ENCODE assay signal across 15 cellular contexts in the genomic region with DNA sequence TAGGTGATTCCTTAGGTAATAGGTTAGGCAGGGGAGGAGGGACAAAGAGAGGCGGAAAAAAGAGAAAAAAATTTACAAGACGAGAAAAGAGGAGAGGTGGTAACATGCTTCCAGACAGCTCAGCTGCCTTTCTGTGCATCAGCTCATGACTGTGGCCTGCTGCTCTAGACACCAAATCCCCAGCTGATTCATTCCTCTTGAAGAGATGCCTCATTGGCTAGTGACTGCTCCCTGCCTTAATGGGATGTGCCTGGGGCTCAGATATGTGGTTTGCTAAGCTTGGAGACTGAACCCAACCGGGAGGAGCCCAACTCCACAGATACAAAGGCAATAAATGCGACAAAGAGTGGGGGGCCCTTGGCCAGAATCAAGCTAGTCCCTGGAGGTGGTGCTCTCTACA.
DNase-seq lines count a peak whose midpoint lies in the region; ATAC-seq and TF ChIP-seq lines count a peak whose summit lies in the region.
"Had no signal": no experiment of that assay in that cellular context is flagged by ENCODE, and none has a peak within 500 bp of the region (broad histone marks: within the 10 kb centered on the region; RNA-seq: fewer than 3 reads in every experiment).

No MANE protein-coding gene starts in this region.

- H3K9me3 Mint-ChIP-seq in nephron: no peaks in the 10 kb centered on the region

- H3K9me3 ChIP-seq in SJCRH30 (replicated peaks): no peaks in the 10 kb centered on the region
- H3K9me3 ChIP-seq in OCI-LY7 (ENCODE audit: low read length): no peaks in the 10 kb centered on the region
- H3K9me3 ChIP-seq: ascending aorta, prostate gland had no signal

- no peak for ATAC-seq in HG03378 (IDR thresholded peaks at IDR 0.05; ENCODE audit: unreplicated experiment)

- H3K27me3 ChIP-seq in SJCRH30: no peaks in the 10 kb centered on the region
- H3K27me3 ChIP-seq: ascending aorta had no signal

- H3K27me3 Mint-ChIP-seq in nephron (ENCODE audit: low read depth): peaks cover 5% of the 10 kb centered on the region

- H3K36me3 ChIP-seq in SJCRH30 (no peaks in the 10 kb centered on the region), OCI-LY7 (ENCODE audit: insufficient read depth, low read length) (no peaks in the 10 kb centered on the region)
- H3K36me3 ChIP-seq: ascending aorta, prostate gland had no signal

- intact Hi-C loops in OCI-LY7 (cut with micrococcal nuclease; ENCODE audit: unreplicated experiment): no loop called here

- H3K79me2 ChIP-seq in OCI-LY7 (ENCODE audit: insufficient read depth, low read depth, low read length): no peaks in the 10 kb centered on the region

- no peak overlapping the region for H2AFZ ChIP-seq in OCI-LY7 (ENCODE audit: low read length)

- H3K4me1 Mint-ChIP-seq in nephron: peaks cover 58% of the 10 kb centered on the region

- H3K27ac Mint-ChIP-seq in nephron: peak overlapping the region; percentile 68 to 74 (median 70)

- H4K20me1 ChIP-seq in OCI-LY7 (ENCODE audit: insufficient read depth, low read length): no peaks in the 10 kb centered on the region

- CTCF ChIA-PET in OCI-LY7 (lab: Charles Lee; ENCODE audit: unreplicated experiment): no interaction called here

- H3K4me1 ChIP-seq in SJCRH30: peaks cover 34% of the 10 kb centered on the region
- no peaks in the 10 kb centered on the region for H3K4me1 ChIP-seq in OCI-LY7 (ENCODE audit: insufficient read depth, low read length, poor library complexity, severe bottlenecking)
- H3K4me1 ChIP-seq: ascending aorta, prostate gland had no signal

- H3K36me3 Mint-ChIP-seq in nephron (ENCODE audit: low read depth): no peaks in the 10 kb centered on the region

- H3K27ac ChIP-seq in SJCRH30 (peak overlapping the region; percentile 50), OCI-LY7 (ENCODE audit: low read depth, low read length, poor library complexity, severe bottlenecking) (no peak overlapping the region)
- H3K27ac ChIP-seq: ascending aorta, KMS-11, prostate gland had no signal

- H3K4me2 ChIP-seq in OCI-LY7 (ENCODE audit: low read length): no peak overlapping the region
- H3K4me2 ChIP-seq: KMS-11 had no signal

- no TSS peak for BruUV-seq in OCI-LY7 (replicated peaks; lab: Mats Ljungman, UMichigan)

- H3K4me3 Mint-ChIP-seq in nephron: no peak overlapping the region

- no peak for TF ChIP-seq CTCF in nephron (IDR thresholded peaks at IDR 0.05; ENCODE audit: unreplicated experiment in 3 of 3)
- TF ChIP-seq CTCF in OCI-LY7 (conservative IDR thresholded peaks at IDR 0.05; ENCODE audit: low read length): no peak

- H3K9me2 ChIP-seq in OCI-LY7 (ENCODE audit: insufficient read depth, low read length): no peaks in the 10 kb centered on the region

- DNase-seq in ELF-1 (ENCODE audit: low read depth, low spot score): peak; percentile 28
- DNase-seq in SJCRH30: peak; percentile 67 to 81
- peak; percentile 92 for DNase-seq in fibroblast of peridontal ligament (ENCODE audit: extremely low read depth)
- DNase-seq in NCI-H2081 treated with DMSO at 0.1 percent for 48 hours (lab: John Stamatoyannopoulos, UW): no peak
- DNase-seq in middle frontal gyrus (ENCODE audit: extremely low spot score, low spot score): no peak
- DNase-seq in OCI-LY7 (ENCODE audit: low spot score): no peak
- DNase-seq: activated T-cell treated with anti-CD3 and anti-CD28 coated beads, Interleukin-2, amount 50 U/mL, for 1 hour; C1 segment of cervical spinal cord; NCI-H2081; stimulated activated naive CD4-positive, alpha-beta T cell treated with Interleukin-2 at 50 U/mL for 16 hours had no signal

- no peak overlapping the region for H3K4me3 ChIP-seq in SJCRH30
- no peak overlapping the region for H3K4me3 ChIP-seq in OCI-LY7 (ENCODE audit: low read depth, low read length, poor library complexity, severe bottlenecking)
- H3K4me3 ChIP-seq: ascending aorta, prostate gland had no signal

- POLR2A ChIA-PET in OCI-LY7 (lab: Charles Lee): interaction anchor here (0.7 to 1.3 kb wide), 5 partner anchors 9 to 25 kb away, joined by 3 to 8 read pairs (median 5); no protein-coding TSS in a partner anchor

Comparison
In these comparisons a context has a peak if more than half of its experiments do, and no peak if none do; other contexts are left out.
1. DNase-seq: peak in ELF-1 (single experiment), SJCRH30 (2 of 2) and fibroblast of peridontal ligament (single experiment); none in NCI-H2081 treated with DMSO at 0.1 percent for 48 hours (single experiment), middle frontal gyrus (single experiment) and OCI-LY7 (single experiment).